ENCODE assay signal across 8 cellular contexts in genomic region chr22:46355369-46355995, GRCh38. TPM values are rescaled to one million over a fixed set of nuclear protein-coding genes. Genes with fewer than 3 reads are reported as not detected.
DNase-seq lines count a peak whose midpoint lies in the region; ATAC-seq, FAIRE-seq and TF ChIP-seq lines count a peak whose summit lies in the region.

No MANE protein-coding gene starts in this region.

- H3K4me2 ChIP-seq in hepatocyte, result no peak overlapping the region

- peaks cover 40% of the 10 kb centered on the region for H3K36me3 Mint-ChIP-seq in T-cell

- no peaks in the 10 kb centered on the region for H3K9me2 ChIP-seq in hepatocyte (replicated peaks; ENCODE audit: insufficient read depth)

- no peaks in the 10 kb centered on the region for H3K9me3 ChIP-seq in hepatocyte (ENCODE audit: low read depth)
- no peaks in the 10 kb centered on the region for H3K9me3 ChIP-seq in small intestine (ENCODE audit: control insufficient read depth, low read depth)

- ATAC-seq in T-cell (replicated peaks in 1 of 4) (peak; percentile 17 to 57 (median 53)), HG02642 (IDR thresholded peaks at IDR 0.05; ENCODE audit: poor library complexity, unreplicated experiment) (no peak)

- H3K27ac ChIP-seq in hepatocyte (no peak overlapping the region), small intestine (ENCODE audit: low read depth in 1 of 2, low read length in 1 of 2) (no peak overlapping the region)

- peak; percentile 76 for DNase-seq in COLO829 (ENCODE audit: low spot score)
- DNase-seq in HUDEP-2 (lab: John Stamatoyannopoulos, UW; ENCODE audit: unreplicated experiment in 76 of 76), result peak in 54 of 76 experiments; percentile 3 to 66 (median 34)
- peak in 27 of 34 experiments; percentile 22 to 68 (median 51) for DNase-seq in T-cell
- DNase-seq in astrocyte of the cerebellum (ENCODE audit: low read depth), result peak; percentile 42
- DNase-seq in hepatocyte (ENCODE audit: low spot score), result peak; percentile 83
- peak; percentile 51 for DNase-seq in small intestine
- no peak for DNase-seq in NCI-H226

- H3K4me3 ChIP-seq in astrocyte of the cerebellum (ENCODE audit: low read depth, low read length), result no peak overlapping the region
- no peak overlapping the region for H3K4me3 ChIP-seq in hepatocyte
- H3K4me3 ChIP-seq in small intestine (ENCODE audit: low read depth in 1 of 2, low read length in 2 of 2), result no peak overlapping the region

- H3K36me3 ChIP-seq in hepatocyte (replicated peaks; ENCODE audit: insufficient read depth, low read depth) (no peaks in the 10 kb centered on the region), small intestine (ENCODE audit: control insufficient read depth in 2 of 2, insufficient read depth in 2 of 2, low read length in 2 of 2) (peaks cover 3 to 24% of the 10 kb centered on the region in 2 donors)

- POLR2A ChIA-PET in T-cell (lab: Charles Lee), result no interaction called here

- CTCF ChIA-PET in T-cell (lab: Charles Lee), result no interaction called here

- H3K4me1 ChIP-seq in hepatocyte (ENCODE audit: insufficient read depth), result no peaks in the 10 kb centered on the region
- H3K4me1 ChIP-seq in small intestine (ENCODE audit: control insufficient read depth in 2 of 2, insufficient read depth in 1 of 2, low read depth in 1 of 2, low read length in 1 of 2), result no peaks in the 10 kb centered on the region

- peaks cover 1 to 4% (median 3%) of the 10 kb centered on the region in 3 donors for H3K9me3 Mint-ChIP-seq in T-cell

- H2AFZ ChIP-seq in hepatocyte, result no peak overlapping the region

- H3K4me3 Mint-ChIP-seq in T-cell, result no peak overlapping the region

- no peaks in the 10 kb centered on the region for H3K79me2 ChIP-seq in hepatocyte

- TF ChIP-seq CTCF in astrocyte of the cerebellum (IDR thresholded peaks at IDR 0.05; ENCODE audit: low read depth, low read length, missing control alignments), result peak; percentile 88
- TF ChIP-seq CTCF in hepatocyte (IDR thresholded peaks at IDR 0.05; ENCODE audit: poor library complexity), result peak; percentile 82

- H4K20me1 ChIP-seq in hepatocyte (ENCODE audit: insufficient read depth, poor library complexity, severe bottlenecking), result peaks cover 9% of the 10 kb centered on the region

- in situ Hi-C loops in astrocyte of the cerebellum (cut with HindIII; ENCODE audit: low sequenced_read_pairs), result no loop called here

- no peaks in the 10 kb centered on the region for H3K27me3 ChIP-seq in hepatocyte
- no peaks in the 10 kb centered on the region for H3K27me3 ChIP-seq in small intestine (ENCODE audit: control insufficient read depth in 2 of 2, insufficient read depth in 2 of 2, low read length in 2 of 2)

- WGBS in hepatocyte (ENCODE audit: low lambda C conversion rate, missing lambda C conversion rate), result 57% methylated on average over 21 of the region's 22 CpGs
- 49 to 55% (median 52%) methylated on average over 20 to 22 of the region's 22 CpGs for WGBS in small intestine, 3 donors

- H3K27me3 Mint-ChIP-seq in T-cell, result no peaks in the 10 kb centered on the region

- H3K27ac Mint-ChIP-seq in T-cell, result no peak overlapping the region

- H3K4me1 Mint-ChIP-seq in T-cell, result no peaks in the 10 kb centered on the region

- no peak for FAIRE-seq in small intestine (lab: Jason Lieb, UNC)

RNA-seq across cellular contexts. Expression of gene TRMU, which starts 20.0 kb away (rescaled TPM):
- 10 to 100 TPM; 62.8 to 92.1 (median 77.5) TPM for total RNA-seq in T-cell
- total RNA-seq in hepatocyte, result 36.0 and 40.9 TPM in 2 replicates
- polyA plus RNA-seq in hepatocyte, result 38.0 and 44.6 TPM in 2 replicates
- polyA plus RNA-seq in small intestine, result 10 to 100 TPM; 17.0 to 38.5 (median 30.2) TPM

RNA-seq across cellular contexts. Expression of gene GTSE1, which starts 58.8 kb away (rescaled TPM):
- total RNA-seq in T-cell, result 1 to 10 TPM in 1 of 5 donors, under 1 TPM in 4; 0.44 to 1.3 (median 0.61) TPM
- total RNA-seq in hepatocyte, result 2.6 and 4.4 TPM in 2 replicates
- 4.1 and 5.9 TPM in 2 replicates for polyA plus RNA-seq in hepatocyte
- 10 to 100 TPM in 1 of 3 donors, 1 to 10 TPM in 1, under 1 TPM in 1; 0.27 to 13.8 (median 1.1) TPM for polyA plus RNA-seq in small intestine
